In the genomic region with DNA sequence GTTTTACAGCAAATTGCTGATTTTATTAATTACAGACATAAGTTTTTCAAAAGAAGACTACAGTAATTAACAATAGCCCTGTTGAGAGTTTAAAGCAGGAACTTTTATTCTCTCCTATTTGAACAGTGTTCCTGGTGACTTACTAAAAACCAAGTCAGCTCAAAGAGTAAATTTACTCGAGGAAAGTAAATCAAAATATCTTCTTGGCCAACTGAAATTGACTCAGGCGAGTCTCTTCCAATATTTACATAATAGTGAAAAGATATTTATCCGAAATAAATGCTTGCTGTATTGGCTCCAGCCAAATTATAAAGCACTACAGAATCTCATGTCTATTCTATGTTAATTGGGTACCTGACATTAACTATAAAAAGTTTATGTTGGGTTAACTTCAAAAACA, we compare ENCODE assay signal across 14 cellular contexts. TPM values are rescaled to one million over a fixed set of nuclear protein-coding genes. Genes with fewer than 3 reads are reported as not detected.
DNase-seq lines count a peak whose midpoint lies in the region; ATAC-seq lines count a peak whose summit lies in the region.
"Had no signal": no experiment of that assay in that cellular context is flagged by ENCODE, and none has a peak within 500 bp of the region (broad histone marks: within the 10 kb centered on the region; RNA-seq: fewer than 3 reads in every experiment).

No MANE protein-coding gene starts in this region.

- no peaks in the 10 kb centered on the region for H3K27me3 Mint-ChIP-seq in CD4-positive, CD25-positive, alpha-beta regulatory T cell
- peaks cover 0 to 1% (median 0%) of the 10 kb centered on the region in 3 donors for H3K27me3 Mint-ChIP-seq in immature natural killer cell (ENCODE audit: low read depth in 3 of 3)
- peaks cover 27% of the 10 kb centered on the region for H3K27me3 Mint-ChIP-seq in activated CD4-positive, alpha-beta memory T cell treated with anti-CD3 and anti-CD28 coated beads for 36 hours

- peak overlapping the region in 2 of 3 donors; percentile 50 to 71 for H3K27ac Mint-ChIP-seq in CD4-positive, CD25-positive, alpha-beta regulatory T cell
- peak overlapping the region; percentile 77 to 94 (median 90) for H3K27ac Mint-ChIP-seq in immature natural killer cell
- no peak overlapping the region for H3K27ac Mint-ChIP-seq in activated CD4-positive, alpha-beta memory T cell treated with anti-CD3 and anti-CD28 coated beads for 36 hours
- H3K27ac Mint-ChIP-seq: activated T-helper 1 cell treated with anti-CD3 and anti-CD28 coated beads, Interleukin-12 subunit alpha, Interleukin-12 subunit beta, Interleukin-2, Interleukin-4 antibody, amounts not matched to agents 30 ng/mL and 10 ng/mL and 1 ng/mL, durations not matched to agents 14 hours and 24 hours and 36 hours had no signal

- POLR2A ChIA-PET in activated CD4-positive, alpha-beta memory T cell treated with anti-CD3 and anti-CD28 coated beads for 36 hours (lab: Charles Lee), result no interaction called here

- H3K4me3 ChIP-seq in CD4-positive, CD25-positive, alpha-beta regulatory T cell (ENCODE audit: low read depth, low read length), result peak overlapping the region; percentile 38
- no peak overlapping the region for H3K4me3 ChIP-seq in SJSA1
- H3K4me3 ChIP-seq in skin epidermis, result no peak overlapping the region

- peaks cover 23 to 56% (median 49%) of the 10 kb centered on the region in 4 donors for H3K4me1 Mint-ChIP-seq in CD4-positive, CD25-positive, alpha-beta regulatory T cell
- H3K4me1 Mint-ChIP-seq in immature natural killer cell, result peaks cover 59 to 72% of the 10 kb centered on the region in 2 donors
- H3K4me1 Mint-ChIP-seq in activated CD4-positive, alpha-beta memory T cell treated with anti-CD3 and anti-CD28 coated beads for 36 hours (ENCODE audit: low read depth), result peaks cover 45% of the 10 kb centered on the region

- DNase-seq in CD4-positive, CD25-positive, alpha-beta regulatory T cell, result no peak
- DNase-seq in SJSA1 (ENCODE audit: low read depth in 1 of 2, low spot score in 2 of 2), result no peak
- no peak for DNase-seq in immature natural killer cell
- DNase-seq in activated CD4-positive, alpha-beta memory T cell treated with anti-CD3 and anti-CD28 coated beads for 36 hours, result no peak
- DNase-seq in stimulated activated CD8-positive, alpha-beta memory T cell treated with anti-CD3 and anti-CD28 coated beads, Interleukin-4, amount 100 ng/mL, for 48 hours, result no peak
- no peak for DNase-seq in SHP77 treated with DMSO at 0.1 percent for 48 hours (lab: John Stamatoyannopoulos, UW)
- DNase-seq: activated CD4-positive, alpha-beta T cell treated with anti-CD3 and anti-CD28 coated beads for 4 hours; BE2C; NCI-H2107; occipital lobe had no signal

- CTCF ChIA-PET in activated CD4-positive, alpha-beta memory T cell treated with anti-CD3 and anti-CD28 coated beads for 36 hours (lab: Charles Lee), result no interaction called here

- peak overlapping the region in 2 of 4 donors; percentile 33 to 56 for H3K4me3 Mint-ChIP-seq in CD4-positive, CD25-positive, alpha-beta regulatory T cell
- H3K4me3 Mint-ChIP-seq in immature natural killer cell, result peak overlapping the region; percentile 68 to 82 (median 72)
- H3K4me3 Mint-ChIP-seq in activated CD4-positive, alpha-beta memory T cell treated with anti-CD3 and anti-CD28 coated beads for 36 hours, result no peak overlapping the region
- H3K4me3 Mint-ChIP-seq: activated T-helper 1 cell treated with anti-CD3 and anti-CD28 coated beads, Interleukin-12 subunit alpha, Interleukin-12 subunit beta, Interleukin-2, Interleukin-4 antibody, amounts not matched to agents 30 ng/mL and 10 ng/mL and 1 ng/mL, durations not matched to agents 14 hours and 24 hours and 36 hours had no signal

- no peaks in the 10 kb centered on the region for H3K9me3 Mint-ChIP-seq in CD4-positive, CD25-positive, alpha-beta regulatory T cell
- H3K9me3 Mint-ChIP-seq in immature natural killer cell, result no peaks in the 10 kb centered on the region
- no peaks in the 10 kb centered on the region for H3K9me3 Mint-ChIP-seq in activated CD4-positive, alpha-beta memory T cell treated with anti-CD3 and anti-CD28 coated beads for 36 hours
- H3K9me3 Mint-ChIP-seq: activated T-helper 1 cell treated with anti-CD3 and anti-CD28 coated beads, Interleukin-12 subunit alpha, Interleukin-12 subunit beta, Interleukin-2, Interleukin-4 antibody, amounts not matched to agents 30 ng/mL and 10 ng/mL and 1 ng/mL, durations not matched to agents 14 hours and 24 hours and 36 hours had no signal

- intact Hi-C loops in activated CD4-positive, alpha-beta memory T cell treated with anti-CD3 and anti-CD28 coated beads for 36 hours (cut with micrococcal nuclease), result no loop called here

- no peaks in the 10 kb centered on the region for H3K36me3 Mint-ChIP-seq in CD4-positive, CD25-positive, alpha-beta regulatory T cell
- H3K36me3 Mint-ChIP-seq in immature natural killer cell, result no peaks in the 10 kb centered on the region
- H3K36me3 Mint-ChIP-seq in activated CD4-positive, alpha-beta memory T cell treated with anti-CD3 and anti-CD28 coated beads for 36 hours, result no peaks in the 10 kb centered on the region

- peak overlapping the region; percentile 17 for H3K27ac ChIP-seq in CD4-positive, CD25-positive, alpha-beta regulatory T cell (ENCODE audit: insufficient read depth, low read length, poor library complexity, severe bottlenecking)
- H3K27ac ChIP-seq in SJSA1 (peak overlapping the region; percentile 87), skin epidermis (peak overlapping the region in 13 of 21 experiments; percentile 3 to 78 (median 40))

- no peaks in the 10 kb centered on the region for H3K9me3 ChIP-seq in CD4-positive, CD25-positive, alpha-beta regulatory T cell (ENCODE audit: control insufficient read depth in 2 of 2, low read length in 2 of 2)
- no peaks in the 10 kb centered on the region for H3K9me3 ChIP-seq in SJSA1 (replicated peaks)
- H3K9me3 ChIP-seq: BE2C had no signal

- no peaks in the 10 kb centered on the region for H3K27me3 ChIP-seq in CD4-positive, CD25-positive, alpha-beta regulatory T cell (ENCODE audit: control insufficient read depth, insufficient read depth, low read length)
- no peaks in the 10 kb centered on the region for H3K27me3 ChIP-seq in SJSA1 (replicated peaks)
- H3K27me3 ChIP-seq: BE2C had no signal

- H3K4me1 ChIP-seq in CD4-positive, CD25-positive, alpha-beta regulatory T cell (ENCODE audit: control insufficient read depth, insufficient read depth, low read length, poor library complexity, severe bottlenecking), result peaks cover 29% of the 10 kb centered on the region
- H3K4me1 ChIP-seq in SJSA1 (replicated peaks), result peaks cover 60% of the 10 kb centered on the region

- no peaks in the 10 kb centered on the region for H3K36me3 ChIP-seq in CD4-positive, CD25-positive, alpha-beta regulatory T cell (ENCODE audit: control insufficient read depth, insufficient read depth, low read length)
- H3K36me3 ChIP-seq in SJSA1, result peaks cover 6% of the 10 kb centered on the region; the same call in 1 of the 2 replicates
- H3K36me3 ChIP-seq: BE2C had no signal

- no peak for ATAC-seq in CD4-positive, CD25-positive, alpha-beta regulatory T cell (ENCODE audit: low read depth in 2 of 2)
- ATAC-seq in GM21576 (IDR thresholded peaks at IDR 0.05; ENCODE audit: unreplicated experiment), result no peak
- ATAC-seq: left lobe of liver had no signal

RNA-seq across cellular contexts. Expression of gene CYTH3, which starts 13.2 kb away (rescaled TPM):
- total RNA-seq in CD4-positive, CD25-positive, alpha-beta regulatory T cell, result 14.3 TPM
- polyA plus RNA-seq in CD4-positive, CD25-positive, alpha-beta regulatory T cell, result 1 to 10 TPM; 1.4 to 4.0 (median 3.3) TPM
- 38.6 and 47.8 TPM in 2 replicates for total RNA-seq in SJSA1 (2014; rRNA removed; shearing (Covaris generic))
- polyA plus RNA-seq in immature natural killer cell, result 10 to 100 TPM in 1 of 3 donors, 1 to 10 TPM in 2; 1.2 to 19.3 (median 5.8) TPM
- 1 to 10 TPM; 1.6 to 2.0 TPM for total RNA-seq in activated CD4-positive, alpha-beta memory T cell treated with anti-CD3 and anti-CD28 coated beads for 36 hours

Comparison
In these comparisons a context has a peak if more than half of its experiments do, and no peak if none do; other contexts are left out.
1. H3K27ac ChIP-seq: peak in every context shown above with its lines; median percentile 87 in SJSA1; 40 in skin epidermis; 17 in CD4-positive, CD25-positive, alpha-beta regulatory T cell.